Comparison of ENCODE assay signal across 8 cellular contexts in genomic region chr5:124651663-124652513, GRCh38.
A peak's percentile ranks its signal among the peaks of the same experiment; 100 is the strongest.
DNase-seq lines count a peak whose midpoint lies in the region; ATAC-seq, FAIRE-seq and TF ChIP-seq lines count a peak whose summit lies in the region.

No MANE protein-coding gene starts in this region.

- no peaks in the 10 kb centered on the region for H3K9me2 ChIP-seq in OCI-LY7 (ENCODE audit: insufficient read depth, low read length)

- peak; percentile 54 for DNase-seq in D721Med (ENCODE audit: insufficient read length, low spot score)
- DNase-seq in HuH-7 (ENCODE audit: low spot score) = peak; percentile 80
- peak; percentile 78 for DNase-seq in OCI-LY7 (ENCODE audit: low spot score)
- DNase-seq in brain microvascular endothelial cell = peak; percentile 77
- no peak for DNase-seq in SIG-M5 treated with dmso at 0.1 percent for 504 hours (lab: John Stamatoyannopoulos, UW; ENCODE audit: unreplicated experiment)

- peaks cover 24% of the 10 kb centered on the region for H3K36me3 ChIP-seq in OCI-LY7 (ENCODE audit: insufficient read depth, low read length)
- no peaks in the 10 kb centered on the region for H3K36me3 ChIP-seq in brain microvascular endothelial cell (replicated peaks)
- peaks cover 16% of the 10 kb centered on the region for H3K36me3 ChIP-seq in iPS-15b (ENCODE audit: control insufficient read depth, insufficient read depth, low read length)
- no peaks in the 10 kb centered on the region for H3K36me3 ChIP-seq in rectal smooth muscle tissue (ENCODE audit: control insufficient read depth, insufficient read depth, low read length)

- H3K27ac ChIP-seq in OCI-LY7 (ENCODE audit: low read depth, low read length, poor library complexity, severe bottlenecking) (peak overlapping the region; percentile 95), brain microvascular endothelial cell (peak overlapping the region; percentile 68), rectal smooth muscle tissue (ENCODE audit: low read depth, low read length) (peak overlapping the region; percentile 85)

- H2AFZ ChIP-seq in OCI-LY7 (ENCODE audit: low read length) = peak overlapping the region; percentile 32; the same call in 1 of the 2 replicates

- H3K4me2 ChIP-seq in OCI-LY7 (ENCODE audit: low read length) = peak overlapping the region; percentile 95

- H3K4me3 ChIP-seq in OCI-LY7 (ENCODE audit: low read depth, low read length, poor library complexity, severe bottlenecking) = peak overlapping the region; percentile 69
- H3K4me3 ChIP-seq in brain microvascular endothelial cell (ENCODE audit: low read depth, low read length) = peak overlapping the region; percentile 68
- peak overlapping the region; percentile 48 for H3K4me3 ChIP-seq in iPS-15b (ENCODE audit: low read depth, low read length)
- peak overlapping the region; percentile 87 for H3K4me3 ChIP-seq in rectal smooth muscle tissue (ENCODE audit: low read length)

- TSS peak; percentile 82 for BruUV-seq in OCI-LY7 (replicated peaks; lab: Mats Ljungman, UMichigan)

- peak; percentile 18 for ATAC-seq in GM19452 (IDR thresholded peaks at IDR 0.05; ENCODE audit: unreplicated experiment)

- in situ Hi-C loops in brain microvascular endothelial cell (cut with HindIII; ENCODE audit: low pct_ligation_motif_present, low sequenced_read_pairs) = no loop called here

- H3K4me1 ChIP-seq in OCI-LY7 (ENCODE audit: insufficient read depth, low read length, poor library complexity, severe bottlenecking) (peaks cover 97% of the 10 kb centered on the region), iPS-15b (ENCODE audit: control insufficient read depth, insufficient read depth, low read length) (peaks cover 16% of the 10 kb centered on the region), rectal smooth muscle tissue (ENCODE audit: control insufficient read depth, insufficient read depth, low read length) (peaks cover 22% of the 10 kb centered on the region)

- H3K9ac ChIP-seq in iPS-15b (ENCODE audit: low read depth, low read length) (peak overlapping the region; percentile 48), rectal smooth muscle tissue (ENCODE audit: low read length) (peak overlapping the region; percentile 33)

- intact Hi-C loops in OCI-LY7 (cut with micrococcal nuclease; ENCODE audit: unreplicated experiment) = loop anchor here (2.0 to 10.0 kb wide), 5 partner anchors 175 to 715 kb away; no protein-coding TSS in a partner anchor

- no peak for TF ChIP-seq CTCF in D721Med (IDR thresholded peaks at IDR 0.05; ENCODE audit: insufficient read depth, missing control alignments)
- TF ChIP-seq CTCF in OCI-LY7 (conservative IDR thresholded peaks at IDR 0.05; ENCODE audit: low read length) = no peak
- TF ChIP-seq CTCF in brain microvascular endothelial cell (IDR thresholded peaks at IDR 0.05; ENCODE audit: low read depth, low read length, missing control alignments) = no peak

- FAIRE-seq in D721Med (lab: Jason Lieb, UNC) = no peak

- H3K27me3 ChIP-seq in brain microvascular endothelial cell (replicated peaks) = no peaks in the 10 kb centered on the region
- no peaks in the 10 kb centered on the region for H3K27me3 ChIP-seq in iPS-15b (ENCODE audit: control insufficient read depth, insufficient read depth, low read length)
- H3K27me3 ChIP-seq in rectal smooth muscle tissue (ENCODE audit: control insufficient read depth, insufficient read depth, low read length) = no peaks in the 10 kb centered on the region

- CTCF ChIA-PET in OCI-LY7 (lab: Charles Lee; ENCODE audit: unreplicated experiment) = interaction anchor here (0.5 kb wide), 1 partner anchor 68 kb away, joined by 3 read pairs; no protein-coding TSS in a partner anchor

- POLR2A ChIA-PET in OCI-LY7 (lab: Charles Lee) = interaction anchor here (0.5 to 3.6 kb wide), 21 partner anchors 8 to 616 kb away, joined by 3 to 22 read pairs (median 4); partner anchors contain the start of gene ZNF608

- H4K20me1 ChIP-seq in OCI-LY7 (ENCODE audit: insufficient read depth, low read length) = peaks cover 24% of the 10 kb centered on the region; the same call in 1 of the 2 replicates

- H3K79me2 ChIP-seq in OCI-LY7 (ENCODE audit: insufficient read depth, low read depth, low read length) = peaks cover 72% of the 10 kb centered on the region; the same call in 1 of the 2 replicates

- H3K9me3 ChIP-seq in OCI-LY7 (ENCODE audit: low read length) = no peaks in the 10 kb centered on the region
- H3K9me3 ChIP-seq in iPS-15b (ENCODE audit: control insufficient read depth, insufficient read depth, low read length) = no peaks in the 10 kb centered on the region
